In genomic region chr6:117542493-117542892, GRCh38 we compare ENCODE assay signal across 21 cellular contexts. TPM values are rescaled to one million over a fixed set of nuclear protein-coding genes. Genes with fewer than 3 reads are reported as not detected.
DNase-seq lines count a peak whose midpoint lies in the region; ATAC-seq and TF ChIP-seq lines count a peak whose summit lies in the region.
"Had no signal": no experiment of that assay in that cellular context is flagged by ENCODE, and none has a peak within 500 bp of the region (broad histone marks: within the 10 kb centered on the region; RNA-seq: fewer than 3 reads in every experiment).

No MANE protein-coding gene starts in this region.

- peaks cover 7% of the 10 kb centered on the region for H3K36me3 Mint-ChIP-seq in activated CD4-positive, alpha-beta T cell treated with anti-CD3 and anti-CD28 coated beads, Interleukin-2, amount 10 ng/mL, durations not matched to agents 24 days and 14 days (ENCODE audit: low read depth)

- POLR2A ChIA-PET in SK-N-SH (lab: Yijun Ruan, JAX), result no interaction called here
- POLR2A ChIA-PET in RWPE1 (lab: Yijun Ruan, JAX; ENCODE audit: low non-redundant PET), result no interaction called here

- H3K36me3 ChIP-seq in SK-N-SH (replicated peaks in 1 of 2; ENCODE audit: control insufficient read depth in 1 of 2, insufficient read depth in 2 of 2, low read length in 1 of 2) (peaks cover 52 to 86% of the 10 kb centered on the region in 2 experiments), smooth muscle cell (ENCODE audit: low read depth) (peaks cover 14% of the 10 kb centered on the region)
- H3K36me3 ChIP-seq: BLaER1 treated with 17β-estradiol and CSF1 and Interleukin-3, amounts not matched to agents 10 nM and 100 nM had no signal

- H3K9me3 ChIP-seq in SK-N-SH (no peaks in the 10 kb centered on the region), smooth muscle cell (replicated peaks; ENCODE audit: low read depth) (no peaks in the 10 kb centered on the region)

- H4K20me1 ChIP-seq in SK-N-SH (ENCODE audit: insufficient read depth), result no peaks in the 10 kb centered on the region
- H4K20me1 ChIP-seq in smooth muscle cell (ENCODE audit: low read depth), result no peaks in the 10 kb centered on the region
- H4K20me1 ChIP-seq: BLaER1 treated with 17β-estradiol and CSF1 and Interleukin-3, amounts not matched to agents 10 nM and 100 nM had no signal

- H3F3A ChIP-seq in SK-N-SH (replicated peaks; ENCODE audit: insufficient read depth) (peaks cover 68% of the 10 kb centered on the region), smooth muscle cell (ENCODE audit: low read depth) (no peaks in the 10 kb centered on the region)

- DNase-seq in SK-N-SH, result no peak
- peak; percentile 44 for DNase-seq in RWPE1 (ENCODE audit: low spot score)
- DNase-seq in epithelial cell of prostate (ENCODE audit: low read depth, low spot score), result no peak
- no peak for DNase-seq in smooth muscle cell (lab: John Stamatoyannopoulos, UW; ENCODE audit: unreplicated experiment)
- no peak for DNase-seq in NCI-H1694 treated with DMSO at 0.1 percent for 48 hours (lab: John Stamatoyannopoulos, UW)
- DNase-seq in cardiac septum (ENCODE audit: low spot score), result no peak
- DNase-seq in activated CD4-positive, alpha-beta T cell treated with anti-CD3 and anti-CD28 coated beads, Interleukin-2, amount 10 ng/mL, durations not matched to agents 24 days and 14 days, result no peak
- DNase-seq: AML-193; CD4-positive, alpha-beta T cell; Karpas-422; NCI-H1092 treated with DMSO at 0.1 percent for 48 hours; NCI-H146; NCI-H2029; NCI-H524 treated with DMSO at 0.1 percent for 48 hours; NCI-H82; RPMI8226; SHP77 treated with DMSO at 0.1 percent for 48 hours had no signal

- H3K4me3 ChIP-seq in SK-N-SH (ENCODE audit: low read depth in 2 of 2, low read length in 1 of 2) (no peak overlapping the region), smooth muscle cell (no peak overlapping the region)
- H3K4me3 ChIP-seq: BLaER1 treated with 17β-estradiol and CSF1 and Interleukin-3, amounts not matched to agents 10 nM and 100 nM; SK-N-MC had no signal

- CTCF ChIA-PET in SK-N-SH (lab: Yijun Ruan, JAX) (interaction anchor here (1.2 kb wide), 1 partner anchor 93 kb away, joined by 3 read pairs; no protein-coding TSS in a partner anchor), RWPE1 (lab: Yijun Ruan, JAX) (interaction anchor here (1.0 kb wide), 1 partner anchor 61 kb away, joined by 3 read pairs; no protein-coding TSS in a partner anchor)

- peaks cover 27% of the 10 kb centered on the region for H3K79me2 ChIP-seq in SK-N-SH (ENCODE audit: insufficient read depth)
- H3K79me2 ChIP-seq in smooth muscle cell (ENCODE audit: low read depth), result no peaks in the 10 kb centered on the region

- H3K9me2 ChIP-seq in SK-N-SH, result no peaks in the 10 kb centered on the region

- intact Hi-C loops in cardiac septum (cut with DNase I), result no loop called here
- intact Hi-C loops in activated CD4-positive, alpha-beta T cell treated with anti-CD3 and anti-CD28 coated beads, Interleukin-2, amount 10 ng/mL, durations not matched to agents 24 days and 14 days (cut with micrococcal nuclease), result no loop called here

- WGBS in SK-N-SH (ENCODE audit: low lambda C conversion rate), result 88% methylated on average over 3 of the region's 3 CpGs
- WGBS in smooth muscle cell (ENCODE audit: low lambda C conversion rate), result 74% methylated on average over 3 of the region's 3 CpGs

- no peak overlapping the region for H2AFZ ChIP-seq in SK-N-SH (ENCODE audit: low read depth)
- H2AFZ ChIP-seq in smooth muscle cell (ENCODE audit: low read depth), result no peak overlapping the region

- H3K27ac ChIP-seq in SK-N-SH (ENCODE audit: low read depth in 2 of 2, low read length in 1 of 2) (0 out of 4 replicates have a peak overlapping the region, but pooled peaks of 1 of the 2 experiments have one; percentile 9), RWPE1 (no peak overlapping the region), epithelial cell of prostate (peak overlapping the region; percentile 68), smooth muscle cell (ENCODE audit: low read depth) (peak overlapping the region; percentile 1)
- H3K27ac ChIP-seq: BLaER1 treated with 17β-estradiol and CSF1 and Interleukin-3, amounts not matched to agents 10 nM and 100 nM; SK-N-MC had no signal

- H3K4me2 ChIP-seq in SK-N-SH, result no peak overlapping the region
- H3K4me2 ChIP-seq in smooth muscle cell, result no peak overlapping the region
- H3K4me2 ChIP-seq: BLaER1 treated with 17β-estradiol and CSF1 and Interleukin-3, amounts not matched to agents 10 nM and 100 nM had no signal

- peaks cover 17% of the 10 kb centered on the region for H3K27me3 Mint-ChIP-seq in activated CD4-positive, alpha-beta T cell treated with anti-CD3 and anti-CD28 coated beads, Interleukin-2, amount 10 ng/mL, durations not matched to agents 24 days and 14 days

- H3K27ac Mint-ChIP-seq in activated CD4-positive, alpha-beta T cell treated with anti-CD3 and anti-CD28 coated beads, Interleukin-2, amount 10 ng/mL, durations not matched to agents 24 days and 14 days, result no peak overlapping the region
- H3K27ac Mint-ChIP-seq: CD4-positive, alpha-beta T cell had no signal

- no peak for ATAC-seq in SK-N-SH treated with all-trans-retinoic acid at 6 μM for 48 hours
- ATAC-seq: HepG2 had no signal

- H3K4me1 ChIP-seq in SK-N-SH (ENCODE audit: control insufficient read depth in 1 of 2, insufficient read depth in 2 of 2, low read depth in 1 of 2, low read length in 1 of 2), result peaks cover 1 to 11% of the 10 kb centered on the region in 2 experiments
- H3K4me1 ChIP-seq in smooth muscle cell (ENCODE audit: low read depth), result no peaks in the 10 kb centered on the region

- peaks cover 3% of the 10 kb centered on the region for H3K9me3 Mint-ChIP-seq in activated CD4-positive, alpha-beta T cell treated with anti-CD3 and anti-CD28 coated beads, Interleukin-2, amount 10 ng/mL, durations not matched to agents 24 days and 14 days
- H3K9me3 Mint-ChIP-seq: CD4-positive, alpha-beta T cell had no signal

- no peak overlapping the region for H3K4me3 Mint-ChIP-seq in activated CD4-positive, alpha-beta T cell treated with anti-CD3 and anti-CD28 coated beads, Interleukin-2, amount 10 ng/mL, durations not matched to agents 24 days and 14 days
- H3K4me3 Mint-ChIP-seq: CD4-positive, alpha-beta T cell had no signal

- no peak for TF ChIP-seq RAD21 in SK-N-SH (IDR thresholded peaks at IDR 0.05; ENCODE audit: low read length)

- TF ChIP-seq CTCF in SK-N-SH (IDR thresholded peaks at IDR 0.05) (no peak), RWPE1 (conservative IDR thresholded peaks at IDR 0.05; ENCODE audit: low read depth) (no peak), smooth muscle cell (IDR thresholded peaks at IDR 0.05; ENCODE audit: borderline replicate concordance, insufficient read depth, poor library complexity, severe bottlenecking) (no peak)

- peaks cover 14% of the 10 kb centered on the region for H3K4me1 Mint-ChIP-seq in activated CD4-positive, alpha-beta T cell treated with anti-CD3 and anti-CD28 coated beads, Interleukin-2, amount 10 ng/mL, durations not matched to agents 24 days and 14 days

- H3K27me3 ChIP-seq in SK-N-SH (ENCODE audit: insufficient read depth) (no peaks in the 10 kb centered on the region), smooth muscle cell (ENCODE audit: low read depth) (no peaks in the 10 kb centered on the region)

- H3K9ac ChIP-seq in SK-N-SH (0 out of 2 replicates have a peak overlapping the region, but pooled peaks have one; percentile 7), smooth muscle cell (ENCODE audit: low read depth) (no peak overlapping the region)
- H3K9ac ChIP-seq: BLaER1 treated with 17β-estradiol and CSF1 and Interleukin-3, amounts not matched to agents 10 nM and 100 nM had no signal

- no peak for TF ChIP-seq EP300 in SK-N-SH (IDR thresholded peaks at IDR 0.05; ENCODE audit: borderline replicate concordance in 1 of 2, low read depth in 1 of 2, low read length in 1 of 2)

TF ChIP-seq in SK-N-SH, 30 proteins besides CTCF, POLR2A, EP300 and RAD21 (continues in another document):
- no peak for TF ChIP-seq RCOR1 (IDR thresholded peaks at IDR 0.05; ENCODE audit: low read length)
- no peak for TF ChIP-seq YY1 (IDR thresholded peaks at IDR 0.05; ENCODE audit: low read depth)
- TF ChIP-seq GABPA (IDR thresholded peaks at IDR 0.05; ENCODE audit: low read depth), result no peak
- no peak for TF ChIP-seq TAF1 (IDR thresholded peaks at IDR 0.05; ENCODE audit: borderline replicate concordance, low read depth, low read length)
- TF ChIP-seq MAX (IDR thresholded peaks at IDR 0.05; ENCODE audit: low read depth), result no peak
- TF ChIP-seq NFIC (IDR thresholded peaks at IDR 0.05; ENCODE audit: borderline replicate concordance), result no peak
- TF ChIP-seq GATA2 (CRISPR knock-in tag; IDR thresholded peaks at IDR 0.05), result no peak
- no peak for TF ChIP-seq SMC3 (IDR thresholded peaks at IDR 0.05; ENCODE audit: low read depth, low read length)

TF ChIP-seq in SK-N-SH treated with all-trans-retinoic acid at 6 μM for 48 hours, 23 proteins besides CTCF, POLR2A, EP300 and RAD21 (continues in another document):
- TF ChIP-seq ZNF70 (CRISPR knock-in tag; IDR thresholded peaks at IDR 0.05) (no peak), ZNF8 (CRISPR knock-in tag; IDR thresholded peaks at IDR 0.05) (no peak), ZFP3 (CRISPR knock-in tag; IDR thresholded peaks at IDR 0.05) (no peak), RARB (CRISPR knock-in tag; IDR thresholded peaks at IDR 0.05) (no peak), ARNTL (CRISPR knock-in tag; IDR thresholded peaks at IDR 0.05; ENCODE audit: borderline replicate concordance, low read depth) (no peak), TCF4 (CRISPR knock-in tag; IDR thresholded peaks at IDR 0.05; ENCODE audit: borderline replicate concordance) (no peak), PPARA (CRISPR knock-in tag; IDR thresholded peaks at IDR 0.05; ENCODE audit: borderline replicate concordance) (no peak), GLIS3 (CRISPR knock-in tag; IDR thresholded peaks at IDR 0.05) (no peak)

RNA-seq across cellular contexts. Expression of gene GOPC, which starts 59.8 kb away (rescaled TPM):
- polyA plus RNA-seq in SK-N-SH (2012; rRNA removed) (20.8 and 31.4 TPM in 2 replicates), smooth muscle cell (26.5 and 38.3 TPM in 2 replicates)
- polyA plus RNA-seq in SK-N-SH (2012; cell fraction: cytosol; rRNA removed), result 28.8 and 37.7 TPM in 2 replicates
- 20.0 and 46.4 TPM in 2 replicates for polyA plus RNA-seq in SK-N-SH (2012; cell fraction: nucleus; rRNA removed)
- total RNA-seq in smooth muscle cell (73.7 and 77.6 TPM in 2 replicates), cardiac septum (27.5 TPM)
- 22.2 TPM in 2 replicates for total RNA-seq in activated CD4-positive, alpha-beta T cell treated with anti-CD3 and anti-CD28 coated beads, Interleukin-2, amount 10 ng/mL, durations not matched to agents 24 days and 14 days
